In the genomic region with DNA sequence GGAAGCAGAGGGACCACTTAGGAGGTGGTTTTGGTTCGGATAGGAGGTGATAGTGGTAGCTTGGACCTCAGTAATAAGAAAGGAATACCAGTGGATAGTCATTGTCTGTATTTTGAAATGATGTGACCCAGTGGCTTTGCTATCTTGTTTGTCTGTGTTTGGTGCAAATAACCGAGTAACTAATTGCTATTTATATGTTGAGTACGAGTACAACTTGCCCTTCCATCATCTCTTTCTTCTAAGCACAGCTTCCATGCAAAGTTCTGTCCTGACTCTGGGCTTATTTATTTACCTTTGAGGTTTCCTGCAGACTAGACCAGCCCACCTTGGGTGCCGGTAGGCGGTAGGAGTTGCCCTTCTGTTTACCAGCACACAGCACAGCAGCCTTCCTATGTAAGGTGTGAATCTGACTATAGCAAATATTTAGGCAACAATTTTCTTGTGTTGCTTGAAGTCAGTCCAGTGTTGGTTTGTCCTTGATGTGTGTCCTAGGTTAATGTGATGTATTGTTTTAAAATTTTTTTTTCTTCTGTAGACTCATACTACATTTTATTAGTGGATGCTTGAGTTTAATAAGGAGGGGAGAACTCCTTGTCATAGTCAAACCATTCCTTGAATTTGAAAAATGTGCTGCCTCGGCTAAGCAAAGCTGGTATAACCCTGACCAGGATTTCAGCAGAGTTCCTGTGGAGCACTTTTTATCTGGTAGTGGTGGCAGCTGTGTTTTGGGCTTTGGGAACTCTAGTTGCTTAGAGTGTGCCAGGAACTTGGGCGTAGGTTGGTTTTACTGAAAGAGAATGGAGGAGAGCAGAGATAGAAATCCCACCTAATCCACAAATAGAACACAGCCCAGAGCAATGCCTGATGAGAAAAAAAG, we compare ENCODE assay signal across 12 cellular contexts. TPM values are rescaled to one million over a fixed set of nuclear protein-coding genes. Genes with fewer than 3 reads are reported as not detected.
DNase-seq lines count a peak whose midpoint lies in the region; ATAC-seq and TF ChIP-seq lines count a peak whose summit lies in the region.
"Had no signal": no experiment of that assay in that cellular context is flagged by ENCODE, and none has a peak within 500 bp of the region (broad histone marks: within the 10 kb centered on the region; RNA-seq: fewer than 3 reads in every experiment).

No MANE protein-coding gene starts in this region.

- H3K36me3 ChIP-seq in thoracic aorta, result no peaks in the 10 kb centered on the region

- 66 to 73% methylated on average over 7 of the region's 7 CpGs for WGBS in lower leg skin, 2 donors

- H3K27me3 ChIP-seq in thoracic aorta (replicated peaks; ENCODE audit: insufficient read depth), result no peaks in the 10 kb centered on the region

- TF ChIP-seq CTCF in thoracic aorta (IDR thresholded peaks at IDR 0.05) (no peak), lower leg skin (IDR thresholded peaks at IDR 0.05) (no peak)

- ATAC-seq in SK-N-SH treated with all-trans-retinoic acid at 6 μM for 48 hours, result peak; percentile 62
- no peak for ATAC-seq in thoracic aorta (ENCODE audit: insufficient number of reproducible peaks, low FRiP score, low read depth)
- ATAC-seq in HG02642 (IDR thresholded peaks at IDR 0.05; ENCODE audit: poor library complexity, unreplicated experiment), result no peak

- H3K27ac ChIP-seq in thoracic aorta, result peak overlapping the region; percentile 57 to 59
- H3K27ac ChIP-seq: 22Rv1 had no signal

- peaks cover 41 to 63% of the 10 kb centered on the region in 2 donors for H3K4me1 ChIP-seq in thoracic aorta (ENCODE audit: control insufficient read depth in 1 of 2, low read depth in 2 of 2)

- peak in 2 of 3 experiments; percentile 14 to 33 for DNase-seq in NCI-H1417 (lab: John Stamatoyannopoulos, UW)
- no peak for DNase-seq in NCI-H1417 treated with DMSO at 0.1 percent for 48 hours (lab: John Stamatoyannopoulos, UW)
- DNase-seq in inferior parietal cortex (ENCODE audit: extremely low spot score), result peak; percentile 25
- DNase-seq in thoracic aorta (ENCODE audit: low spot score), result no peak
- DNase-seq in lower leg skin (ENCODE audit: low spot score in 2 of 2), result no peak
- no peak for DNase-seq in effector CD8-positive, alpha-beta T cell (lab: John Stamatoyannopoulos, UW)
- DNase-seq: cortex of kidney had no signal

- no peak overlapping the region for H3K4me3 ChIP-seq in thoracic aorta
- no peak overlapping the region for H3K4me3 ChIP-seq in lower leg skin (ENCODE audit: low read depth, poor library complexity, severe bottlenecking)

- TF ChIP-seq POLR2A in lower leg skin (IDR thresholded peaks at IDR 0.05), result no peak

- H3K9me3 ChIP-seq in thoracic aorta, result no peaks in the 10 kb centered on the region

- intact Hi-C loops in lower leg skin (cut with DNase I; ENCODE audit: low total_unique reads), result no loop called here

TF ChIP-seq in SK-N-SH treated with all-trans-retinoic acid at 6 μM for 48 hours, 23 proteins besides CTCF, POLR2A, EP300 and RAD21:
- TF ChIP-seq TOX (CRISPR knock-in tag; IDR thresholded peaks at IDR 0.05; ENCODE audit: borderline replicate concordance), result no peak
- no peak for TF ChIP-seq BACH2 (CRISPR knock-in tag; IDR thresholded peaks at IDR 0.05; ENCODE audit: borderline replicate concordance)
- TF ChIP-seq ZNF8 (CRISPR knock-in tag; IDR thresholded peaks at IDR 0.05), result no peak
- TF ChIP-seq, protein P1, sequence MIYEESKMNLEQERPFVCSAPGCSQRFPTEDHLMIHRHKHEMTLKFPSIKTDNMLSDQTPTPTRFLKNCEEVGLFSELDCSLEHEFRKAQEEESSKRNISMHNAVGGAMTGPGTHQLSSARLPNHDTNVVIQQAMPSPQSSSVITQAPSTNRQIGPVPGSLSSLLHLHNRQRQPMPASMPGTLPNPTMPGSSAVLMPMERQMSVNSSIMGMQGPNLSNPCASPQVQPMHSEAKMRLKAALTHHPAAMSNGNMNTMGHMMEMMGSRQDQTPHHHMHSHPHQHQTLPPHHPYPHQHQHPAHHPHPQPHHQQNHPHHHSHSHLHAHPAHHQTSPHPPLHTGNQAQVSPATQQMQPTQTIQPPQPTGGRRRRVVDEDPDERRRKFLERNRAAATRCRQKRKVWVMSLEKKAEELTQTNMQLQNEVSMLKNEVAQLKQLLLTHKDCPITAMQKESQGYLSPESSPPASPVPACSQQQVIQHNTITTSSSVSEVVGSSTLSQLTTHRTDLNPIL (CRISPR knock-in tag; IDR thresholded peaks at IDR 0.05; ENCODE audit: low read depth), result no peak
- no peak for TF ChIP-seq PPARA (CRISPR knock-in tag; IDR thresholded peaks at IDR 0.05; ENCODE audit: borderline replicate concordance)
- no peak for TF ChIP-seq GLIS3 (CRISPR knock-in tag; IDR thresholded peaks at IDR 0.05)
- TF ChIP-seq, protein P2, sequence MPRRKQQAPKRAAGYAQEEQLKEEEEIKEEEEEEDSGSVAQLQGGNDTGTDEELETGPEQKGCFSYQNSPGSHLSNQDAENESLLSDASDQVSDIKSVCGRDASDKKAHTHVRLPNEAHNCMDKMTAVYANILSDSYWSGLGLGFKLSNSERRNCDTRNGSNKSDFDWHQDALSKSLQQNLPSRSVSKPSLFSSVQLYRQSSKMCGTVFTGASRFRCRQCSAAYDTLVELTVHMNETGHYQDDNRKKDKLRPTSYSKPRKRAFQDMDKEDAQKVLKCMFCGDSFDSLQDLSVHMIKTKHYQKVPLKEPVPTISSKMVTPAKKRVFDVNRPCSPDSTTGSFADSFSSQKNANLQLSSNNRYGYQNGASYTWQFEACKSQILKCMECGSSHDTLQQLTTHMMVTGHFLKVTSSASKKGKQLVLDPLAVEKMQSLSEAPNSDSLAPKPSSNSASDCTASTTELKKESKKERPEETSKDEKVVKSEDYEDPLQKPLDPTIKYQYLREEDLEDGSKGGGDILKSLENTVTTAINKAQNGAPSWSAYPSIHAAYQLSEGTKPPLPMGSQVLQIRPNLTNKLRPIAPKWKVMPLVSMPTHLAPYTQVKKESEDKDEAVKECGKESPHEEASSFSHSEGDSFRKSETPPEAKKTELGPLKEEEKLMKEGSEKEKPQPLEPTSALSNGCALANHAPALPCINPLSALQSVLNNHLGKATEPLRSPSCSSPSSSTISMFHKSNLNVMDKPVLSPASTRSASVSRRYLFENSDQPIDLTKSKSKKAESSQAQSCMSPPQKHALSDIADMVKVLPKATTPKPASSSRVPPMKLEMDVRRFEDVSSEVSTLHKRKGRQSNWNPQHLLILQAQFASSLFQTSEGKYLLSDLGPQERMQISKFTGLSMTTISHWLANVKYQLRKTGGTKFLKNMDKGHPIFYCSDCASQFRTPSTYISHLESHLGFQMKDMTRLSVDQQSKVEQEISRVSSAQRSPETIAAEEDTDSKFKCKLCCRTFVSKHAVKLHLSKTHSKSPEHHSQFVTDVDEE (CRISPR knock-in tag; IDR thresholded peaks at IDR 0.05), result no peak
- no peak for TF ChIP-seq ZFP3 (CRISPR knock-in tag; IDR thresholded peaks at IDR 0.05)
- TF ChIP-seq TCF4 (CRISPR knock-in tag; IDR thresholded peaks at IDR 0.05; ENCODE audit: borderline replicate concordance), result no peak
- TF ChIP-seq, protein P3, sequence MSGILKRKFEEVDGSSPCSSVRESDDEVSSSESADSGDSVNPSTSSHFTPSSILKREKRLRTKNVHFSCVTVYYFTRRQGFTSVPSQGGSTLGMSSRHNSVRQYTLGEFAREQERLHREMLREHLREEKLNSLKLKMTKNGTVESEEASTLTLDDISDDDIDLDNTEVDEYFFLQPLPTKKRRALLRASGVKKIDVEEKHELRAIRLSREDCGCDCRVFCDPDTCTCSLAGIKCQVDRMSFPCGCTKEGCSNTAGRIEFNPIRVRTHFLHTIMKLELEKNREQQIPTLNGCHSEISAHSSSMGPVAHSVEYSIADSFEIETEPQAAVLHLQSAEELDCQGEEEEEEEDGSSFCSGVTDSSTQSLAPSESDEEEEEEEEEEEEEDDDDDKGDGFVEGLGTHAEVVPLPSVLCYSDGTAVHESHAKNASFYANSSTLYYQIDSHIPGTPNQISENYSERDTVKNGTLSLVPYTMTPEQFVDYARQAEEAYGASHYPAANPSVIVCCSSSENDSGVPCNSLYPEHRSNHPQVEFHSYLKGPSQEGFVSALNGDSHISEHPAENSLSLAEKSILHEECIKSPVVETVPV (CRISPR knock-in tag; IDR thresholded peaks at IDR 0.05), result no peak
- no peak for TF ChIP-seq ZFP30 (CRISPR knock-in tag; IDR thresholded peaks at IDR 0.05)
- TF ChIP-seq CSDC2 (CRISPR knock-in tag; IDR thresholded peaks at IDR 0.05), result no peak
- TF ChIP-seq ZNF70 (CRISPR knock-in tag; IDR thresholded peaks at IDR 0.05), result no peak
- no peak for TF ChIP-seq ZC3H10 (CRISPR knock-in tag; IDR thresholded peaks at IDR 0.05)
- no peak for TF ChIP-seq ARNTL (CRISPR knock-in tag; IDR thresholded peaks at IDR 0.05; ENCODE audit: borderline replicate concordance, low read depth)

RNA-seq across cellular contexts. Expression of a gene that starts 21.9 kb away (rescaled TPM):
- 10 to 100 TPM in 1 of 2 donors, 1 to 10 TPM in 1; 2.2 to 10.7 TPM for total RNA-seq in thoracic aorta
- not detected for total RNA-seq in lower leg skin
- total RNA-seq: NCI-H460, progenitor cell of endocrine pancreas had no signal

Comparison
In these comparisons a context has a peak if more than half of its experiments do, and no peak if none do; other contexts are left out.
1. DNase-seq: peak in NCI-H1417 (2 of 3) and inferior parietal cortex (single experiment); none in NCI-H1417 treated with DMSO at 0.1 percent for 48 hours (single experiment), thoracic aorta (single experiment), lower leg skin (0 of 2) and effector CD8-positive, alpha-beta T cell (single experiment).